Comparison of ENCODE assay signal across 8 cellular contexts in the genomic region with DNA sequence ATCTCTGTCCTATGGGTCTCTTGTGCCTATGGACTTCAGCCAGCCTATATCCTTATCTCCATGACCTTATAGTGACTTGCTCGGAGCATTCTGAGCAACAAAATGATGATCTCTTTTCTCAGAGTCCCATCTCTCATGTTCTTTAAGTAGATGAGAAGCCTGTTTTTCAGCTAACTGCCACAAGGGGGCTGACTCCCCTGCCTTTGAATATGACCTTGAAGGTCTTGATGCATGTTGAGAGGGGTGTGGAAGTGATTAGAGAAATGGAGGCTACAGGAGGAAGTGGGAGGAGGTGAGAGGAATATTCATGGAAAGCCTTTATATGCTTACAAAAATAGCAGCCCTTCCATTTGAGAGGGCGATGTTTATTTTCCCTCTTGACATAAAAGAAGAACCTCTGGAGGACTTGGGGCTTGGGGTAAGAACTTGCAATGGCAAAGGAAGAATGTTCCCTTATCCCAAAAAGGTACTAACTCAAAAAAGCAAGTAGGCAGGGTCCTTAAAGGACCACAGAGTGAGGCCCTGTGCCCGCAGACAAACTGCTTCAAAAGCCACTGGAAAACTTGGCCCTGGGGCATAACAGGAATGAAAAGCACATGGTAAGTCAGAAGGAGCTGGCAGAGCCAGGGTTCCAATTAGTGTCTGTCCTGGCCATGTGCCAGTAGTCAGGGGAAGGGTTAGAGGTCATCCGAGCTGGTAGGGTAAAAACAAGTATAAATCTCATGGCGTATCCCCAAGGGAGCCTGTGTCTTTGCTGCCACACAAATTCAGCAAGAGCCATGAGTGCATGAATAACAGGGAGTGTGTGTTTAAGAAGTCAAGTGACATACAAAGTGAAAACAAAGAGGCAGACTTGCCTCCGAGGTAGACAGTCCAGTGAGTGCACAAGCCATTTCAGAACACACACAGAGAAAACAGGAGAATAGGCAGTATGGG. TPM values are rescaled to one million over a fixed set of nuclear protein-coding genes. Genes with fewer than 3 reads are reported as not detected.
DNase-seq lines count a peak whose midpoint lies in the region; ATAC-seq, FAIRE-seq and TF ChIP-seq lines count a peak whose summit lies in the region.

No MANE protein-coding gene starts in this region.

- peaks cover 56% of the 10 kb centered on the region for H3K4me1 Mint-ChIP-seq in activated B cell treated with CpG ODN at 0.5 μM for 24 hours

- no peaks in the 10 kb centered on the region for H3K9me3 Mint-ChIP-seq in activated B cell treated with CpG ODN at 0.5 μM for 24 hours

- H3K27me3 ChIP-seq in spleen (replicated peaks in 1 of 7), result no peaks in the 10 kb centered on the region

- H3K9me3 ChIP-seq in spleen, result peaks cover 0 to 19% (median 13%) of the 10 kb centered on the region in 8 donors

- peak; percentile 50 for ATAC-seq in activated B cell treated with CpG ODN at 0.5 μM for 24 hours (ENCODE audit: low read depth)

- H3K27ac Mint-ChIP-seq in activated B cell treated with CpG ODN at 0.5 μM for 24 hours, result peak overlapping the region; percentile 77

- H3K36me3 Mint-ChIP-seq in activated B cell treated with CpG ODN at 0.5 μM for 24 hours (ENCODE audit: low read depth), result peaks cover 78% of the 10 kb centered on the region

- intact Hi-C loops in activated B cell treated with CpG ODN at 0.5 μM for 24 hours (cut with micrococcal nuclease), result loop anchor here (1.0 to 2.0 kb wide), 2 partner anchors 22 to 29 kb away; no protein-coding TSS in a partner anchor
- intact Hi-C loops in spleen (cut with DNase I; ENCODE audit: low total_unique reads), result no loop called here

- H3K27ac ChIP-seq in 22Rv1 (no peak overlapping the region), spleen (peak overlapping the region in 3 of 8 donors; percentile 0 to 39 (median 5))

- DNase-seq in GM19239 (ENCODE audit: insufficient read length, low spot score) (no peak), activated B cell treated with CpG ODN at 0.5 μM for 24 hours (no peak), spleen (no peak), DMS79 treated with DMSO at 0.1 percent for 48 hours (lab: John Stamatoyannopoulos, UW) (no peak), NCI-H2029 (lab: John Stamatoyannopoulos, UW) (no peak), COR-L47 (lab: John Stamatoyannopoulos, UW) (no peak)
- peak; percentile 41 for DNase-seq in effector CD4-positive, alpha-beta T cell

- H3K4me3 Mint-ChIP-seq in activated B cell treated with CpG ODN at 0.5 μM for 24 hours, result no peak overlapping the region

- POLR2A ChIA-PET in activated B cell treated with CpG ODN at 0.5 μM for 24 hours (lab: Charles Lee), result no interaction called here

- no peak for TF ChIP-seq POLR2A in spleen (IDR thresholded peaks at IDR 0.05)

- TF ChIP-seq CTCF in 22Rv1 (IDR thresholded peaks at IDR 0.05), result peak; percentile 52
- TF ChIP-seq CTCF in activated B cell treated with CpG ODN at 0.5 μM for 24 hours (IDR thresholded peaks at IDR 0.05), result peak; percentile 55
- peak; percentile 31 to 76 (median 60) for TF ChIP-seq CTCF in spleen (IDR thresholded peaks at IDR 0.05 in 8 of 11, conservative IDR thresholded peaks at IDR 0.05 in 3 of 11)

- H3K4me1 ChIP-seq in spleen, result peaks cover 5 to 75% (median 45%) of the 10 kb centered on the region in 6 donors

- no peak overlapping the region for H3K4me3 ChIP-seq in spleen

- no peaks in the 10 kb centered on the region for H3K27me3 Mint-ChIP-seq in activated B cell treated with CpG ODN at 0.5 μM for 24 hours

- peak; percentile 75 for FAIRE-seq in GM19239 (lab: Jason Lieb, UNC)

- CTCF ChIA-PET in activated B cell treated with CpG ODN at 0.5 μM for 24 hours (lab: Charles Lee), result interaction anchor here (1.0 to 1.5 kb wide), 4 partner anchors 9 to 123 kb away, joined by 3 to 9 read pairs (median 4); no protein-coding TSS in a partner anchor

- 75 to 91% (median 86%) methylated on average over 6 of the region's 6 CpGs for WGBS in spleen, 5 donors

- peaks cover 0 to 76% (median 10%) of the 10 kb centered on the region in 6 donors for H3K36me3 ChIP-seq in spleen

RNA-seq across cellular contexts. Expression of a gene that starts 39.1 kb away (rescaled TPM):
- total RNA-seq in activated B cell treated with CpG ODN at 0.5 μM for 24 hours (46.5 and 61.9 TPM in 2 replicates), spleen (10 to 100 TPM; 60.4 to 99.1 (median 72.6) TPM)
- polyA plus RNA-seq in spleen, result 10 to 100 TPM; 30.7 to 54.5 (median 37.6) TPM
